Comparison of ENCODE assay signal across 12 cellular contexts in genomic region chr2:17821535-17822451, GRCh38. TPM values are rescaled to one million over a fixed set of nuclear protein-coding genes. Genes with fewer than 3 reads are reported as not detected.
DNase-seq lines count a peak whose midpoint lies in the region; ATAC-seq, FAIRE-seq and TF ChIP-seq lines count a peak whose summit lies in the region.
"Had no signal": no experiment of that assay in that cellular context is flagged by ENCODE, and none has a peak within 500 bp of the region (broad histone marks: within the 10 kb centered on the region; RNA-seq: fewer than 3 reads in every experiment).

No MANE protein-coding gene starts in this region.

- POLR2A ChIA-PET in naive thymus-derived CD4-positive, alpha-beta T cell (lab: Charles Lee), result no interaction called here

- H3K4me3 Mint-ChIP-seq in naive thymus-derived CD4-positive, alpha-beta T cell, result peak overlapping the region in 1 of 10 donors; percentile 29

- H3K9me3 Mint-ChIP-seq in naive thymus-derived CD4-positive, alpha-beta T cell, result no peaks in the 10 kb centered on the region

- ATAC-seq in GM21367 (IDR thresholded peaks at IDR 0.05; ENCODE audit: unreplicated experiment) (peak; percentile 39), HG03565 (IDR thresholded peaks at IDR 0.05; ENCODE audit: unreplicated experiment) (peak; percentile 41)
- no peak for ATAC-seq in naive thymus-derived CD4-positive, alpha-beta T cell

- H3K27ac Mint-ChIP-seq in naive thymus-derived CD4-positive, alpha-beta T cell, result peak overlapping the region in 1 of 9 donors; percentile 68

- no peaks in the 10 kb centered on the region for H3K36me3 Mint-ChIP-seq in naive thymus-derived CD4-positive, alpha-beta T cell

- CTCF ChIA-PET in naive thymus-derived CD4-positive, alpha-beta T cell (lab: Charles Lee), result no interaction called here

- H3K36me3 ChIP-seq in naive thymus-derived CD4-positive, alpha-beta T cell (ENCODE audit: control insufficient read depth in 2 of 3, insufficient read depth in 3 of 3, low read length in 3 of 3), result no peaks in the 10 kb centered on the region
- H3K36me3 ChIP-seq: SJSA1 had no signal

- intact Hi-C loops in naive thymus-derived CD4-positive, alpha-beta T cell (cut with micrococcal nuclease), result no loop called here

- no peak overlapping the region for H3K4me3 ChIP-seq in naive thymus-derived CD4-positive, alpha-beta T cell (ENCODE audit: low read length)
- H3K4me3 ChIP-seq: SJSA1 had no signal

- no peak for TF ChIP-seq POLR2A in GM12891 (IDR thresholded peaks at IDR 0.05; ENCODE audit: low read depth, low read length)

- DNase-seq in GM12891 (ENCODE audit: insufficient read length, low spot score), result no peak
- peak; percentile 10 for DNase-seq in kidney glomerular epithelial cell (lab: John Stamatoyannopoulos, UW)
- no peak for DNase-seq in central memory CD4-positive, alpha-beta T cell
- DNase-seq in NCI-H69 (lab: John Stamatoyannopoulos, UW), result no peak
- no peak for DNase-seq in naive thymus-derived CD4-positive, alpha-beta T cell
- DNase-seq in DMS79 (lab: John Stamatoyannopoulos, UW), result no peak

- H3K9me3 ChIP-seq in naive thymus-derived CD4-positive, alpha-beta T cell (ENCODE audit: control insufficient read depth in 2 of 3, low read length in 3 of 3), result no peaks in the 10 kb centered on the region
- H3K9me3 ChIP-seq: SJSA1 had no signal

- no peak overlapping the region for H3K27ac ChIP-seq in naive thymus-derived CD4-positive, alpha-beta T cell (ENCODE audit: low read depth, low read length)
- H3K27ac ChIP-seq: SJSA1 had no signal

- no peaks in the 10 kb centered on the region for H3K27me3 ChIP-seq in naive thymus-derived CD4-positive, alpha-beta T cell (ENCODE audit: control insufficient read depth in 2 of 2, insufficient read depth in 2 of 2, low read length in 2 of 2)
- H3K27me3 ChIP-seq: SJSA1 had no signal

- FAIRE-seq in GM12891 (lab: Jason Lieb, UNC), result peak; percentile 80
- FAIRE-seq: bronchial epithelial cell had no signal

- H3K4me1 ChIP-seq in naive thymus-derived CD4-positive, alpha-beta T cell (ENCODE audit: control insufficient read depth in 2 of 2, insufficient read depth in 2 of 2, low read length in 2 of 2), result no peaks in the 10 kb centered on the region
- H3K4me1 ChIP-seq: SJSA1 had no signal

- peaks cover 12 to 35% (median 28%) of the 10 kb centered on the region in 5 donors for H3K27me3 Mint-ChIP-seq in naive thymus-derived CD4-positive, alpha-beta T cell

- H3K4me1 Mint-ChIP-seq in naive thymus-derived CD4-positive, alpha-beta T cell, result peaks cover 0 to 19% (median 0%) of the 10 kb centered on the region in 7 donors

TF ChIP-seq in GM12891, 5 proteins besides CTCF, POLR2A, EP300 and RAD21:
- TF ChIP-seq POLR2AphosphoS5 (IDR thresholded peaks at IDR 0.05; ENCODE audit: low read depth, low read length) (no peak), SPI1 (IDR thresholded peaks at IDR 0.05; ENCODE audit: low read depth, low read length) (peak; percentile 57), TAF1 (IDR thresholded peaks at IDR 0.05; ENCODE audit: low read depth, low read length) (no peak)
TF ChIP-seq in GM12891: peak in this region for 1.

RNA-seq across cellular contexts. Expression of gene MSGN1, which starts 5.5 kb away (rescaled TPM):
- not detected for polyA plus RNA-seq in GM12891 (2012; ENCODE audit: low read depth, missing spikeins)
- total RNA-seq in naive thymus-derived CD4-positive, alpha-beta T cell, result not detected
- polyA plus RNA-seq in naive thymus-derived CD4-positive, alpha-beta T cell, result not detected
- total RNA-seq: bronchial epithelial cell, liver, SJSA1 had no signal
- polyA plus RNA-seq: liver had no signal

RNA-seq across cellular contexts. Expression of gene KCNS3, which starts 56.7 kb away (rescaled TPM):
- not detected for polyA plus RNA-seq in GM12891 (2012; ENCODE audit: low read depth, missing spikeins)
- not detected for total RNA-seq in naive thymus-derived CD4-positive, alpha-beta T cell
- not detected for polyA plus RNA-seq in naive thymus-derived CD4-positive, alpha-beta T cell
- total RNA-seq: G401 had no signal
